Comparison of ENCODE assay signal across 22 cellular contexts in genomic region chr20:48953653-48954052, GRCh38.
"Had no signal": no experiment of that assay in that cellular context is flagged by ENCODE, and none has a peak within 500 bp of the region (broad histone marks: within the 10 kb centered on the region; RNA-seq: fewer than 3 reads in every experiment).

No MANE protein-coding gene starts in this region.

- DNase-seq: cortex of kidney; dorsolateral prefrontal cortex; effector CD8-positive, alpha-beta T cell; gastrocnemius medialis; islet precursor cell; lower lobe of right lung; natural killer cell; spleen; stimulated activated CD4-positive, alpha-beta T cell treated with anti-CD3 and anti-CD28 coated beads, Interleukin-15, amount 100 ng/mL, for 24 hours; stimulated activated CD4-positive, alpha-beta T cell treated with anti-CD3 and anti-CD28 coated beads, Interleukin-1b, Interleukin-23, amount 100 ng/mL, for 48 hours; stimulated activated CD4-positive, alpha-beta T cell treated with anti-CD3 and anti-CD28 coated beads, Interleukin-4, amount 100 ng/mL, for 24 hours; stimulated activated naive B cell treated with anti-CD40 and anti-IgM and Interleukin-4, amounts not matched to agents 10 μg/mL and 1 μg/mL and 100 μg/mL, for 72 hours; stimulated activated naive CD8-positive, alpha-beta T cell treated with anti-CD3 and anti-CD28 coated beads, Interleukin-15, amount 100 ng/mL, for 72 hours; testis; upper lobe of right lung had no signal

- H3K4me1 ChIP-seq: lower lobe of right lung, testis, tibial nerve, upper lobe of right lung had no signal

- H3K9me3 ChIP-seq: esophagus muscularis mucosa, gastrocnemius medialis, lower lobe of right lung, spleen, testis, tibial nerve, upper lobe of right lung had no signal

- H3K9me3 Mint-ChIP-seq: memory B cell; mesothelial cell of epicardium; natural killer cell; neural crest cell; stimulated activated naive B cell treated with anti-CD40 and anti-IgM and Interleukin-4, amounts not matched to agents 10 μg/mL and 1 μg/mL and 100 μg/mL, for 72 hours; stimulated activated naive CD8-positive, alpha-beta T cell treated with anti-CD3 and anti-CD28 coated beads, Interleukin-15, amount 100 ng/mL, for 72 hours had no signal

- ATAC-seq: gastrocnemius medialis; left lobe of liver; lower lobe of right lung; natural killer cell; sciatic nerve; stimulated activated naive B cell treated with anti-CD40 and anti-IgM and Interleukin-4, amounts not matched to agents 10 μg/mL and 1 μg/mL and 100 μg/mL, for 72 hours; stimulated activated naive CD8-positive, alpha-beta T cell treated with anti-CD3 and anti-CD28 coated beads, Interleukin-15, amount 100 ng/mL, for 72 hours; upper lobe of right lung had no signal

- H3K27me3 Mint-ChIP-seq: memory B cell; stimulated activated naive B cell treated with anti-CD40 and anti-IgM and Interleukin-4, amounts not matched to agents 10 μg/mL and 1 μg/mL and 100 μg/mL, for 72 hours; stimulated activated naive CD8-positive, alpha-beta T cell treated with anti-CD3 and anti-CD28 coated beads, Interleukin-15, amount 100 ng/mL, for 72 hours had no signal

- H3K4me3 Mint-ChIP-seq: memory B cell; mesothelial cell of epicardium; natural killer cell; neural crest cell; stimulated activated naive B cell treated with anti-CD40 and anti-IgM and Interleukin-4, amounts not matched to agents 10 μg/mL and 1 μg/mL and 100 μg/mL, for 72 hours; stimulated activated naive CD8-positive, alpha-beta T cell treated with anti-CD3 and anti-CD28 coated beads, Interleukin-15, amount 100 ng/mL, for 72 hours had no signal

- H3K27me3 ChIP-seq: dorsolateral prefrontal cortex, esophagus muscularis mucosa, gastrocnemius medialis, spleen, testis, tibial nerve, upper lobe of right lung had no signal

- H3K4me3 ChIP-seq: dorsolateral prefrontal cortex, esophagus muscularis mucosa, gastrocnemius medialis, lower lobe of right lung, spleen, testis, tibial nerve, upper lobe of right lung had no signal

- H3K4me1 Mint-ChIP-seq: mesothelial cell of epicardium; natural killer cell; neural crest cell; stimulated activated naive CD8-positive, alpha-beta T cell treated with anti-CD3 and anti-CD28 coated beads, Interleukin-15, amount 100 ng/mL, for 72 hours had no signal

- H3K27ac ChIP-seq: dorsolateral prefrontal cortex, esophagus muscularis mucosa, gastrocnemius medialis, lower lobe of right lung, testis, tibial nerve, upper lobe of right lung had no signal

- H3K27ac Mint-ChIP-seq: memory B cell; mesothelial cell of epicardium; natural killer cell; stimulated activated naive B cell treated with anti-CD40 and anti-IgM and Interleukin-4, amounts not matched to agents 10 μg/mL and 1 μg/mL and 100 μg/mL, for 72 hours had no signal
